Comparison of ENCODE assay signal across 12 cellular contexts in the genomic region with DNA sequence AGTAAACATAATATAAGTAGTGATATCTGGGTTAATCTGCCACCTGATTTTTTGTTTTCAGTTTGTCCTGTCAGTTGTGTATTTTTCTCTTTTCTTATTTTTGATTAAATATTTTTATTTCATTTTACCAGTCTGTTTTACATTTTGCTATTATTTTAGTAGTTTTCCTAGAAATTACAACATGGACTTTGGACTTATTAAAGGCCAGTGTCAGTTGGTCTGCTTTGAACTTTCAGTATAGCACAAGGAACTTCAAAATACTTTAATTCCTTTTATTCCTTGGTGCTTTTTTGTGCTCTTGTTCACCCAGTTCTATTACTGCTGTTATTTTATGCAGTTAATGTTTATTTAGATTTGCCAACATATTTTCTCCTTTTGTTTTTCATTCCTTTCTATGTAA.
DNase-seq lines count a peak whose midpoint lies in the region; ATAC-seq and TF ChIP-seq lines count a peak whose summit lies in the region.
"Had no signal": no experiment of that assay in that cellular context is flagged by ENCODE, and none has a peak within 500 bp of the region (broad histone marks: within the 10 kb centered on the region; RNA-seq: fewer than 3 reads in every experiment).

No MANE protein-coding gene starts in this region.

- H3K18ac ChIP-seq in mesenchymal stem cell (ENCODE audit: low read depth in 1 of 2, low read length in 2 of 2) = no peak overlapping the region

- H3K9me3 ChIP-seq in mesenchymal stem cell (ENCODE audit: control insufficient read depth, low read length) (no peaks in the 10 kb centered on the region), thoracic aorta (no peaks in the 10 kb centered on the region)

- intact Hi-C loops in activated T-helper 2 cell treated with anti-CD3 and anti-CD28 coated beads, Interferon-gamma antibody, Interleukin-2, Interleukin-4, amounts not matched to agents 10 μg/mL and 5 μg/mL and 100 μg/mL, durations not matched to agents 14 hours and 24 hours and 36 hours (cut with micrococcal nuclease) = loop anchor here (2.0 to 10.0 kb wide), 2 partner anchors 51 to 169 kb away; no protein-coding TSS in a partner anchor

- no peak overlapping the region for H2BK120ac ChIP-seq in mesenchymal stem cell (ENCODE audit: low read depth, low read length)

- ATAC-seq in activated T-cell treated with anti-CD3 and anti-CD28 coated beads, Interleukin-2, amount 50 U/mL, for 72 hours (replicated peaks in 1 of 2) = no peak
- no peak for ATAC-seq in activated T-cell treated with anti-CD3 and anti-CD28 coated beads, Interleukin-2, amount 50 U/mL, for 4 hours
- no peak for ATAC-seq in thoracic aorta (ENCODE audit: insufficient number of reproducible peaks, low FRiP score, low read depth)
- ATAC-seq in GM21528 (IDR thresholded peaks at IDR 0.05; ENCODE audit: low FRiP score, unreplicated experiment) = no peak

- peaks cover 3% of the 10 kb centered on the region for H3K4me1 ChIP-seq in mesenchymal stem cell (ENCODE audit: control insufficient read depth, insufficient read depth, low read depth, low read length)
- peaks cover 23 to 26% of the 10 kb centered on the region in 2 donors for H3K4me1 ChIP-seq in thoracic aorta (ENCODE audit: control insufficient read depth in 1 of 2, low read depth in 2 of 2)

- peak overlapping the region; percentile 91 for H3K9ac ChIP-seq in mesenchymal stem cell (ENCODE audit: low read length)

- TF ChIP-seq CTCF in thoracic aorta (IDR thresholded peaks at IDR 0.05) = no peak

- H3K14ac ChIP-seq in mesenchymal stem cell (ENCODE audit: low read length in 2 of 2) = no peak overlapping the region

- H2AFZ ChIP-seq in mesenchymal stem cell (ENCODE audit: low read depth, low read length) = no peak overlapping the region

- H3K9me3 Mint-ChIP-seq in activated T-cell treated with anti-CD3 and anti-CD28 coated beads, Interleukin-2, amount 50 U/mL, for 72 hours = no peaks in the 10 kb centered on the region
- H3K9me3 Mint-ChIP-seq in activated T-cell treated with anti-CD3 and anti-CD28 coated beads, Interleukin-2, amount 50 U/mL, for 4 hours = no peaks in the 10 kb centered on the region
- no peaks in the 10 kb centered on the region for H3K9me3 Mint-ChIP-seq in activated T-helper 2 cell treated with anti-CD3 and anti-CD28 coated beads, Interferon-gamma antibody, Interleukin-2, Interleukin-4, amounts not matched to agents 10 μg/mL and 5 μg/mL and 100 μg/mL, durations not matched to agents 14 hours and 24 hours and 36 hours
- H3K9me3 Mint-ChIP-seq: H9 had no signal

- peaks cover 40% of the 10 kb centered on the region for H3K4me1 Mint-ChIP-seq in activated T-cell treated with anti-CD3 and anti-CD28 coated beads, Interleukin-2, amount 50 U/mL, for 72 hours (ENCODE audit: low read depth)
- H3K4me1 Mint-ChIP-seq in activated T-cell treated with anti-CD3 and anti-CD28 coated beads, Interleukin-2, amount 50 U/mL, for 4 hours (ENCODE audit: low read depth) = peaks cover 53% of the 10 kb centered on the region
- peaks cover 48% of the 10 kb centered on the region for H3K4me1 Mint-ChIP-seq in activated T-helper 2 cell treated with anti-CD3 and anti-CD28 coated beads, Interferon-gamma antibody, Interleukin-2, Interleukin-4, amounts not matched to agents 10 μg/mL and 5 μg/mL and 100 μg/mL, durations not matched to agents 14 hours and 24 hours and 36 hours (ENCODE audit: low read depth)

- H3K36me3 ChIP-seq in mesenchymal stem cell (ENCODE audit: control insufficient read depth in 1 of 2, insufficient read depth in 2 of 2, low read depth in 1 of 2, low read length in 2 of 2) (peaks cover 2 to 7% of the 10 kb centered on the region in 2 experiments), thoracic aorta (no peaks in the 10 kb centered on the region)

- no peak for DNase-seq in activated T-cell treated with anti-CD3 and anti-CD28 coated beads, Interleukin-2, amount 50 U/mL, for 72 hours
- no peak for DNase-seq in activated T-cell treated with anti-CD3 and anti-CD28 coated beads, Interleukin-2, amount 50 U/mL, for 4 hours
- no peak for DNase-seq in activated T-helper 2 cell treated with anti-CD3 and anti-CD28 coated beads, Interferon-gamma antibody, Interleukin-2, Interleukin-4, amounts not matched to agents 10 μg/mL and 5 μg/mL and 100 μg/mL, durations not matched to agents 14 hours and 24 hours and 36 hours (ENCODE audit: low spot score)
- DNase-seq in mesenchymal stem cell (no peak), thoracic aorta (ENCODE audit: low spot score) (no peak), NCI-H748 (lab: John Stamatoyannopoulos, UW; ENCODE audit: unreplicated experiment) (no peak), SIG-M5 treated with dmso at 0.1 percent for 504 hours (lab: John Stamatoyannopoulos, UW; ENCODE audit: unreplicated experiment) (no peak)
- DNase-seq: amniotic stem cell, H9, hypothalamus, NCI-H1417 treated with DMSO at 0.1 percent for 48 hours had no signal

- no peak overlapping the region for H3K4me2 ChIP-seq in mesenchymal stem cell (ENCODE audit: low read length, poor library complexity, severe bottlenecking)

- no peak overlapping the region for H3K4me3 Mint-ChIP-seq in activated T-cell treated with anti-CD3 and anti-CD28 coated beads, Interleukin-2, amount 50 U/mL, for 72 hours
- H3K4me3 Mint-ChIP-seq in activated T-cell treated with anti-CD3 and anti-CD28 coated beads, Interleukin-2, amount 50 U/mL, for 4 hours = no peak overlapping the region
- H3K4me3 Mint-ChIP-seq in activated T-helper 2 cell treated with anti-CD3 and anti-CD28 coated beads, Interferon-gamma antibody, Interleukin-2, Interleukin-4, amounts not matched to agents 10 μg/mL and 5 μg/mL and 100 μg/mL, durations not matched to agents 14 hours and 24 hours and 36 hours (ENCODE audit: low read depth) = peak overlapping the region; percentile 30
- H3K4me3 Mint-ChIP-seq: H9 had no signal

- peak overlapping the region; percentile 94 for H3K27ac Mint-ChIP-seq in activated T-cell treated with anti-CD3 and anti-CD28 coated beads, Interleukin-2, amount 50 U/mL, for 72 hours
- peak overlapping the region; percentile 21 for H3K27ac Mint-ChIP-seq in activated T-helper 2 cell treated with anti-CD3 and anti-CD28 coated beads, Interferon-gamma antibody, Interleukin-2, Interleukin-4, amounts not matched to agents 10 μg/mL and 5 μg/mL and 100 μg/mL, durations not matched to agents 14 hours and 24 hours and 36 hours
- H3K27ac Mint-ChIP-seq: H9 had no signal

- no peaks in the 10 kb centered on the region for H3K27me3 Mint-ChIP-seq in activated T-cell treated with anti-CD3 and anti-CD28 coated beads, Interleukin-2, amount 50 U/mL, for 72 hours (ENCODE audit: low read depth)
- no peaks in the 10 kb centered on the region for H3K27me3 Mint-ChIP-seq in activated T-cell treated with anti-CD3 and anti-CD28 coated beads, Interleukin-2, amount 50 U/mL, for 4 hours (ENCODE audit: low read depth)
- no peaks in the 10 kb centered on the region for H3K27me3 Mint-ChIP-seq in activated T-helper 2 cell treated with anti-CD3 and anti-CD28 coated beads, Interferon-gamma antibody, Interleukin-2, Interleukin-4, amounts not matched to agents 10 μg/mL and 5 μg/mL and 100 μg/mL, durations not matched to agents 14 hours and 24 hours and 36 hours (ENCODE audit: low read depth)

- H3K79me1 ChIP-seq in mesenchymal stem cell (replicated peaks; ENCODE audit: low read length, poor library complexity, severe bottlenecking) = peaks cover 7% of the 10 kb centered on the region

- H4K8ac ChIP-seq in mesenchymal stem cell (ENCODE audit: low read length) = no peak overlapping the region

- no peak overlapping the region for H2AK5ac ChIP-seq in mesenchymal stem cell (ENCODE audit: low read length, severe bottlenecking)

- peaks cover 0 to 16% of the 10 kb centered on the region in 2 donors for H3K36me3 Mint-ChIP-seq in activated T-cell treated with anti-CD3 and anti-CD28 coated beads, Interleukin-2, amount 50 U/mL, for 72 hours (ENCODE audit: insufficient read depth in 2 of 2)
- H3K36me3 Mint-ChIP-seq in activated T-cell treated with anti-CD3 and anti-CD28 coated beads, Interleukin-2, amount 50 U/mL, for 4 hours (ENCODE audit: insufficient read depth) = peaks cover 16% of the 10 kb centered on the region
- peaks cover 47% of the 10 kb centered on the region for H3K36me3 Mint-ChIP-seq in activated T-helper 2 cell treated with anti-CD3 and anti-CD28 coated beads, Interferon-gamma antibody, Interleukin-2, Interleukin-4, amounts not matched to agents 10 μg/mL and 5 μg/mL and 100 μg/mL, durations not matched to agents 14 hours and 24 hours and 36 hours (ENCODE audit: low read depth)

- no peak overlapping the region for H2BK15ac ChIP-seq in mesenchymal stem cell (ENCODE audit: low read depth, poor library complexity, severe bottlenecking)

- no peak overlapping the region for H4K91ac ChIP-seq in mesenchymal stem cell (ENCODE audit: low read length)

- no peak overlapping the region for H2BK5ac ChIP-seq in mesenchymal stem cell (ENCODE audit: low read depth, low read length, poor library complexity, severe bottlenecking)

- no peaks in the 10 kb centered on the region for H3K27me3 ChIP-seq in mesenchymal stem cell (ENCODE audit: control insufficient read depth in 1 of 2, insufficient read depth in 1 of 2, low read length in 2 of 2)
- no peaks in the 10 kb centered on the region for H3K27me3 ChIP-seq in thoracic aorta (replicated peaks; ENCODE audit: insufficient read depth)

- no peak overlapping the region for H3K23ac ChIP-seq in mesenchymal stem cell (ENCODE audit: low read length in 2 of 2)

- H3K4ac ChIP-seq in mesenchymal stem cell (ENCODE audit: low read depth in 1 of 2, low read length in 2 of 2) = no peak overlapping the region

- no peak overlapping the region for H3K4me3 ChIP-seq in mesenchymal stem cell (ENCODE audit: insufficient read depth in 1 of 2, low read depth in 1 of 2, low read length in 2 of 2)
- peak overlapping the region; percentile 67 for H3K4me3 ChIP-seq in thoracic aorta

- no peak overlapping the region for H2BK12ac ChIP-seq in mesenchymal stem cell (ENCODE audit: low read length in 2 of 2)

- H3K27ac ChIP-seq in mesenchymal stem cell (ENCODE audit: low read length, poor library complexity, severe bottlenecking) = no peak overlapping the region
- H3K27ac ChIP-seq in thoracic aorta = peak overlapping the region; percentile 58 to 73
